ENCODE assay signal across 1 cellular context in genomic region chr14:73740921-73741326, GRCh38.
TF ChIP-seq lines count a peak whose summit lies in the region.

No MANE protein-coding gene starts in this region.

TF ChIP-seq in SK-N-SH treated with all-trans-retinoic acid at 6 μM for 48 hours, 23 proteins besides CTCF, POLR2A, EP300 and RAD21 (continued from another document):
- TF ChIP-seq PATZ1 (CRISPR knock-in tag; IDR thresholded peaks at IDR 0.05; ENCODE audit: borderline replicate concordance), result no peak
